Comparison of ENCODE assay signal across 1 cellular context in the genomic region with DNA sequence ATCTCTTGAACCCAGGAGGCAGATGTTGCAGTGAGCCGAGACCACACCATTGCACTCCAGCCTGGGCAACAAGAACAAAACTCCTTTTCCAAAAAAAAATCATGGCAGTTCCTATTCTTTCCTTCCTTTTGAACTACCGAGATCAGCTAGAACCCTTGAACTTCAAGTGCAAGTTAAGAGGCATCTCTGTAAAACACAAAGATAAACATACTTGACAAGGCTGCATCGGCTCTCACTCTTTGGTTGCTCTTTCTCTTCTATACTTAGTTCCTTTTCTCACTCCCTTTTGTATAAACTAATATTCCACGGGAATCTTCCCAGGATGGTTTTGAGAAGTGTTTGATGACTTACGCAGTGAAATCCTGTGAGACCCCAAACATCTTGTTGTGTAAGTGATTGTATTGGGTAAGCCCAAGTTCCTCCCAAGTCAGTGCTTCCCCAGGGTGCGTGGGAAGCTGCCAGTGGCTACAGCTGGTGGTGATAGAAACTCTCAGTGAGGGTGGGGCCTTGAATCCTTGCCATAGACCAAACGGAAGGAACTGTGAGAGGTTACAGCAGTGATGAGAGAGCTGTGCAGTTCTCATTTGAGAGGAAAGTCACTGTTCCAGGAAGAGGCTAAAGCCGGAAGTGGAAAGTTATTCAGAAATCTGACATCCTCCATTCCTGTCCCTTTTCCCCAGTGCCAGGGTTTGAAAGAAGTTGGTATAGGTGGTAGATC.
TF ChIP-seq lines count a peak whose summit lies in the region.

No MANE protein-coding gene starts in this region.

TF ChIP-seq in IMR-90, 13 proteins besides CTCF, POLR2A, EP300 and RAD21 (continued from another document):
- TF ChIP-seq, protein P1, sequence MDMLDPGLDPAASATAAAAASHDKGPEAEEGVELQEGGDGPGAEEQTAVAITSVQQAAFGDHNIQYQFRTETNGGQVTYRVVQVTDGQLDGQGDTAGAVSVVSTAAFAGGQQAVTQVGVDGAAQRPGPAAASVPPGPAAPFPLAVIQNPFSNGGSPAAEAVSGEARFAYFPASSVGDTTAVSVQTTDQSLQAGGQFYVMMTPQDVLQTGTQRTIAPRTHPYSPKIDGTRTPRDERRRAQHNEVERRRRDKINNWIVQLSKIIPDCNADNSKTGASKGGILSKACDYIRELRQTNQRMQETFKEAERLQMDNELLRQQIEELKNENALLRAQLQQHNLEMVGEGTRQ (IDR thresholded peaks at IDR 0.05; ENCODE audit: low read depth, low read length): no peak
- TF ChIP-seq MXI1 (IDR thresholded peaks at IDR 0.05; ENCODE audit: borderline replicate concordance, low read depth, low read length) (peak; percentile 47; the same call in 1 of the 2 replicates), BHLHE40 (IDR thresholded peaks at IDR 0.05; ENCODE audit: low read depth, low read length) (peak; percentile 25), SMC3 (IDR thresholded peaks at IDR 0.05; ENCODE audit: low read depth, low read length) (no peak; the same call in 1 of the 2 replicates), FOS (IDR thresholded peaks at IDR 0.05; ENCODE audit: low read depth, low read length) (peak; percentile 64; the same call in 1 of the 2 replicates), MAFK (IDR thresholded peaks at IDR 0.05; ENCODE audit: low read depth, low read length) (no peak), RFX5 (IDR thresholded peaks at IDR 0.05; ENCODE audit: low read depth, low read length) (peak; percentile 67), NFE2L2 (IDR thresholded peaks at IDR 0.05; ENCODE audit: low read depth, low read length) (peak; percentile 26; the same call in 1 of the 2 replicates), CHD1 (IDR thresholded peaks at IDR 0.05; ENCODE audit: low read depth, low read length) (no peak), MAZ (IDR thresholded peaks at IDR 0.05; ENCODE audit: borderline replicate concordance, low read depth, low read length) (peak; percentile 93; the same call in 1 of the 2 replicates), RCOR1 (IDR thresholded peaks at IDR 0.05; ENCODE audit: insufficient replicate concordance, low read length) (peak; percentile 48)
